Comparison of ENCODE assay signal across 8 cellular contexts in genomic region chr10:126041804-126042231, GRCh38.
DNase-seq lines count a peak whose midpoint lies in the region; FAIRE-seq and TF ChIP-seq lines count a peak whose summit lies in the region.

No MANE protein-coding gene starts in this region.

- H3K27ac ChIP-seq in dorsolateral prefrontal cortex: peak overlapping the region in 4 of 59 donors; percentile 27 to 70 (median 46)

- TF ChIP-seq POLR2A in H54 (IDR thresholded peaks at IDR 0.05; ENCODE audit: low read depth, low read length): no peak

- no peak for FAIRE-seq in H54 (lab: Jason Lieb, UNC)

- intact Hi-C loops in dorsolateral prefrontal cortex (cut with DNase I): no loop called here

- H3K27me3 ChIP-seq in dorsolateral prefrontal cortex: no peaks in the 10 kb centered on the region

- DNase-seq in DMS153 treated with DMSO at 0.1 percent for 48 hours (lab: John Stamatoyannopoulos, UW; ENCODE audit: unreplicated experiment) (peak; percentile 32), GM20000 (ENCODE audit: low spot score) (peak; percentile 90), HK-2 (ENCODE audit: unreplicated experiment) (peak; percentile 98), dorsolateral prefrontal cortex (peak in 6 of 10 donors; percentile 33 to 55 (median 51)), lung microvascular endothelial cell (ENCODE audit: low read depth in 2 of 2) (peak; percentile 93 to 98), H54 (ENCODE audit: insufficient read length, low spot score) (no peak)
- peak; percentile 50 for DNase-seq in activated CD4-positive, alpha-beta T cell treated with anti-CD3 and anti-CD28 coated beads for 1 hour
- peak; percentile 39 for DNase-seq in stimulated activated CD8-positive, alpha-beta memory T cell treated with anti-CD3 and anti-CD28 coated beads, Interleukin-12 subunit alpha, Interleukin-12 subunit beta, amount 100 ng/mL, for 24 hours (ENCODE audit: extremely low read depth)

- peak overlapping the region in 7 of 59 donors; percentile 11 to 19 (median 17) for H3K4me3 ChIP-seq in dorsolateral prefrontal cortex

- TF ChIP-seq CTCF in GM20000 (IDR thresholded peaks at IDR 0.05; ENCODE audit: extremely low read depth, missing control alignments) (no peak), dorsolateral prefrontal cortex (IDR thresholded peaks at IDR 0.05 in 54 of 56, conservative IDR thresholded peaks at IDR 0.05 in 2 of 56; ENCODE audit: low read depth in 1 of 56, partially characterized antibody in 56 of 56) (no peak)
